19 cellular contexts compared by ENCODE assay signal in the genomic region with DNA sequence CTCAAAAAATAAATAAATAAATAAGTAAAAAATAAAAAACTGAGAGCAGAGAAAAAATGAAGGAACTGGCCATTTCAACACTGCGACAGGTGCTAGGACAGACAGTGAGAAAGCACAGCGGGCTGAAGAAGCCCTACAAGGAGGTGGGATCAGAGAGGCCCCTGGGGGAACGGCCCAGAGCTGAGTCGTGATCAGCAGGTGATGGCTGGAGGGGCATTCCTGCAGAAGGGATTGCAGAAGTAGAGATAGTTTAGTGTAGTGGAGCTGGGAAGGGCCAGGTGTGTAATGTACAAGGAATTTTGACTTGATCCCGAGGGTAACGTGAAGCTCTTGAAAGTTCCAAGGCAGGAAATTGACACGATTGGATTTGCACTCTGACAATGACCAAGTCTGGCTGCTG.
DNase-seq lines count a peak whose midpoint lies in the region; ATAC-seq and TF ChIP-seq lines count a peak whose summit lies in the region.
"Had no signal": no experiment of that assay in that cellular context is flagged by ENCODE, and none has a peak within 500 bp of the region (broad histone marks: within the 10 kb centered on the region; RNA-seq: fewer than 3 reads in every experiment).

No MANE protein-coding gene starts in this region.

- peaks cover 14% of the 10 kb centered on the region for H3K4me1 Mint-ChIP-seq in Caco-2 (ENCODE audit: low read depth, unreplicated experiment)

- H2BK5ac ChIP-seq in mesendoderm (ENCODE audit: low read length): no peak overlapping the region

- H3K79me1 ChIP-seq in mesendoderm (ENCODE audit: low read length): no peaks in the 10 kb centered on the region

- H3K56ac ChIP-seq in mesendoderm (ENCODE audit: low read length): no peak overlapping the region

- H4K8ac ChIP-seq in mesendoderm (ENCODE audit: low read depth, low read length): no peak overlapping the region

- H3K4me3 Mint-ChIP-seq in Caco-2 (ENCODE audit: unreplicated experiment): no peak overlapping the region
- H3K4me3 Mint-ChIP-seq: GM23338, H9 had no signal

- no peak overlapping the region for H3K18ac ChIP-seq in mesendoderm (ENCODE audit: low read length)

- H3K4me1 ChIP-seq in Caco-2: no peaks in the 10 kb centered on the region; the same call in 1 of the 2 replicates
- no peaks in the 10 kb centered on the region for H3K4me1 ChIP-seq in mesendoderm (ENCODE audit: control insufficient read depth, low read depth, low read length)
- H3K4me1 ChIP-seq in left ventricle myocardium inferior: no peaks in the 10 kb centered on the region
- H3K4me1 ChIP-seq in right atrium auricular region: no peaks in the 10 kb centered on the region
- H3K4me1 ChIP-seq: Peyer's patch had no signal

- H3K23ac ChIP-seq in mesendoderm (ENCODE audit: low read length): no peak overlapping the region

- H3K4ac ChIP-seq in mesendoderm (ENCODE audit: low read depth, low read length): no peak overlapping the region

- CTCF ChIA-PET in Caco-2 (lab: Charles Lee) (interaction anchor here (1.0 kb wide), 1 partner anchor 16 kb away, joined by 3 read pairs; no protein-coding TSS in a partner anchor), RWPE1 (lab: Yijun Ruan, JAX) (no interaction called here)

- no TSS peak for BruUV-seq in Caco-2 (replicated peaks; lab: Mats Ljungman, UMichigan)

- H3K27me3 ChIP-seq in Caco-2 (replicated peaks; ENCODE audit: control insufficient read depth, insufficient read depth, low read length) (no peaks in the 10 kb centered on the region), mesendoderm (ENCODE audit: insufficient read depth, low read length, poor library complexity) (no peaks in the 10 kb centered on the region), left ventricle myocardium inferior (ENCODE audit: low read depth) (peaks cover 4% of the 10 kb centered on the region), right atrium auricular region (no peaks in the 10 kb centered on the region)
- H3K27me3 ChIP-seq: Peyer's patch had no signal

- intact Hi-C loops in Caco-2 (cut with micrococcal nuclease; ENCODE audit: unreplicated experiment): no loop called here
- intact Hi-C loops in left ventricle myocardium inferior (cut with micrococcal nuclease): no loop called here

- no peaks in the 10 kb centered on the region for H3K27me3 Mint-ChIP-seq in Caco-2 (ENCODE audit: insufficient read depth, unreplicated experiment)

- no peak overlapping the region for H3K9ac ChIP-seq in mesendoderm (ENCODE audit: low read length)
- H3K9ac ChIP-seq: SK-N-SH had no signal

- H3K4me3 ChIP-seq in Caco-2 (ENCODE audit: low read depth, low read length) (no peak overlapping the region), mesendoderm (ENCODE audit: low read length) (no peak overlapping the region), left ventricle myocardium inferior (no peak overlapping the region), right atrium auricular region (no peak overlapping the region)
- H3K4me3 ChIP-seq: GM23338, Peyer's patch had no signal

- H4K5ac ChIP-seq in mesendoderm (ENCODE audit: low read length): no peak overlapping the region

- no peaks in the 10 kb centered on the region for H3K36me3 Mint-ChIP-seq in Caco-2 (ENCODE audit: insufficient read depth, unreplicated experiment)

- peaks cover 15% of the 10 kb centered on the region for H3K9me3 ChIP-seq in Caco-2
- H3K9me3 ChIP-seq in left ventricle myocardium inferior (replicated peaks): no peaks in the 10 kb centered on the region
- no peaks in the 10 kb centered on the region for H3K9me3 ChIP-seq in right atrium auricular region
- H3K9me3 ChIP-seq: Peyer's patch, SK-N-SH had no signal

- H3K27ac Mint-ChIP-seq in Caco-2 (ENCODE audit: unreplicated experiment): peak overlapping the region; percentile 9
- H3K27ac Mint-ChIP-seq: GM23338, H9 had no signal

- no peak overlapping the region for H2BK120ac ChIP-seq in mesendoderm (ENCODE audit: low read depth, low read length)

- DNase-seq in Caco-2 (peak; percentile 40 to 68), RWPE1 (ENCODE audit: low spot score) (peak; percentile 40), mesendoderm (peak; percentile 47), HCEC 1CT (no peak), left ventricle myocardium inferior (no peak), right atrium auricular region (ENCODE audit: low spot score) (no peak)
- DNase-seq: H9, NCI-H1092, NCI-H1417 treated with DMSO at 0.1 percent for 48 hours, NCI-H1694 treated with DMSO at 0.1 percent for 48 hours, NCI-H2081, NCI-H2227 treated with DMSO at 0.1 percent for 48 hours, NCI-H526 treated with DMSO at 0.1 percent for 48 hours, SK-N-SH had no signal

- peaks cover 15% of the 10 kb centered on the region for H3K9me3 Mint-ChIP-seq in Caco-2 (ENCODE audit: unreplicated experiment)

- TF ChIP-seq CTCF in Caco-2 (IDR thresholded peaks at IDR 0.05; ENCODE audit: insufficient read depth in 1 of 2, low read depth in 1 of 2, low read length in 1 of 2, severe bottlenecking in 1 of 2, unreplicated experiment in 1 of 2): no peak
- no peak for TF ChIP-seq CTCF in RWPE1 (conservative IDR thresholded peaks at IDR 0.05; ENCODE audit: low read depth)
- TF ChIP-seq CTCF in left ventricle myocardium inferior (IDR thresholded peaks at IDR 0.05; ENCODE audit: borderline replicate concordance): no peak
- no peak for TF ChIP-seq CTCF in right atrium auricular region (IDR thresholded peaks at IDR 0.05)

- H2AK5ac ChIP-seq in mesendoderm (ENCODE audit: low read length): no peak overlapping the region

- H3K36me3 ChIP-seq in Caco-2 (ENCODE audit: control insufficient read depth, insufficient read depth, low read length) (no peaks in the 10 kb centered on the region), mesendoderm (ENCODE audit: control insufficient read depth, insufficient read depth, low read length) (no peaks in the 10 kb centered on the region), left ventricle myocardium inferior (no peaks in the 10 kb centered on the region), right atrium auricular region (no peaks in the 10 kb centered on the region)
- H3K36me3 ChIP-seq: Peyer's patch had no signal

- no peak overlapping the region for H3K27ac ChIP-seq in RWPE1
- no peak overlapping the region for H3K27ac ChIP-seq in mesendoderm (ENCODE audit: low read depth, low read length)
- H3K27ac ChIP-seq in left ventricle myocardium inferior (replicated peaks): no peak overlapping the region
- H3K27ac ChIP-seq in right atrium auricular region: no peak overlapping the region
- H3K27ac ChIP-seq: HL-60, Peyer's patch had no signal

- no peak overlapping the region for H2BK15ac ChIP-seq in mesendoderm (replicated peaks; ENCODE audit: low read depth)

- peak; percentile 15 for ATAC-seq in esophagus mucosa
- no peak for ATAC-seq in GM18868 (IDR thresholded peaks at IDR 0.05; ENCODE audit: unreplicated experiment)
- ATAC-seq: GM23338 had no signal

- no peak overlapping the region for H3K4me2 ChIP-seq in mesendoderm (ENCODE audit: low read length)
- H3K4me2 ChIP-seq: GM23338, SK-N-SH had no signal

- H3K79me2 ChIP-seq in mesendoderm (ENCODE audit: control insufficient read depth, insufficient read depth, low read length): no peaks in the 10 kb centered on the region

- WGBS in mesendoderm (ENCODE audit: extremely low coverage, insufficient coverage, low lambda C conversion rate): no CpG with 5 or more reads among the region's 7 CpGs

- POLR2A ChIA-PET in Caco-2 (lab: Charles Lee): no interaction called here
- POLR2A ChIA-PET in RWPE1 (lab: Yijun Ruan, JAX; ENCODE audit: low non-redundant PET): no interaction called here

Comparison
In these comparisons a context has a peak if more than half of its experiments do, and no peak if none do; other contexts are left out.
1. DNase-seq: peak in Caco-2 (2 of 2), RWPE1 (single experiment) and mesendoderm (single experiment); none in HCEC 1CT (single experiment), left ventricle myocardium inferior (single experiment) and right atrium auricular region (single experiment).